Comparison of ENCODE assay signal across 25 cellular contexts in the genomic region with DNA sequence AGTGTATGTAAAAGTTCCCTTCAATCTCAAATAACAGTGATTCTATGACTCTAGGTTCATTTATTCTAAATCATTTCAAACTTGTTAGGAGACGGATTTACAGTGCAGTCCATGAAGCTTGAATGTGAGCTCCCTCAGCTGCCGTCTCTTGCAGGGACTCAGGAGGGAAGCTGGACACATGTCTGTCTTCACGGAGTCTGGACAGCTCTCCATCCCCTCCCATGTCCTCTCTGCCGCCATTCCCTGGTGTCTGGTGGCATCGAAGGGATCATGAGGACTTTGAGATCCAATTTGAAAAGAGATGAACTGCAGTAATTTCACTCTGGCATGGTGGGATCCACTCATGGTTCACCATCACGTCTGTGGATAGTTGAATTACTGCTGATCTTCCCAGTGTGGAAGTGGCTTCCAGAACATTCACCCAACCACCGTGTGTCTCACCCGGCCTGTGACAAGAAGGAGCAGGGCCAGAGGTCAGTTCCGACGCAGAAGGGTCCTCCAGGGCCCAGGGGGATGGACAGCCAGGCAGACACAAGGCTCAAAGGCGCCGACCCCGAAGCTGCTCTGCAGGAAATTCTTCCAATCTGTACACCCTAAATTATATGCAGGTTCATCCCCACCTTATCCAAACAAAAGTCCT.
DNase-seq lines count a peak whose midpoint lies in the region; ATAC-seq and TF ChIP-seq lines count a peak whose summit lies in the region.
"Had no signal": no experiment of that assay in that cellular context is flagged by ENCODE, and none has a peak within 500 bp of the region (broad histone marks: within the 10 kb centered on the region; RNA-seq: fewer than 3 reads in every experiment).

No MANE protein-coding gene starts in this region.

- no peaks in the 10 kb centered on the region for H3K36me3 Mint-ChIP-seq in activated T-cell treated with anti-CD3 and anti-CD28 coated beads, Interleukin-2, amount 50 U/mL, for 24 hours (ENCODE audit: low read depth)
- no peaks in the 10 kb centered on the region for H3K36me3 Mint-ChIP-seq in CD4-positive, alpha-beta T cell (ENCODE audit: low read depth)
- no peaks in the 10 kb centered on the region for H3K36me3 Mint-ChIP-seq in activated T-helper 17 cell treated with anti-CD3 and anti-CD28 coated beads, Interleukin-2, amount 50 U/mL, for 72 hours (ENCODE audit: low read depth)
- no peaks in the 10 kb centered on the region for H3K36me3 Mint-ChIP-seq in naive thymus-derived CD8-positive, alpha-beta T cell

- peaks cover 18% of the 10 kb centered on the region for H3K4me1 Mint-ChIP-seq in activated T-cell treated with anti-CD3 and anti-CD28 coated beads, Interleukin-2, amount 50 U/mL, for 24 hours (ENCODE audit: low read depth)
- H3K4me1 Mint-ChIP-seq in CD4-positive, alpha-beta T cell (ENCODE audit: low read depth) = peaks cover 11% of the 10 kb centered on the region
- H3K4me1 Mint-ChIP-seq in activated T-helper 17 cell treated with anti-CD3 and anti-CD28 coated beads, Interleukin-2, amount 50 U/mL, for 72 hours = peaks cover 7% of the 10 kb centered on the region
- H3K4me1 Mint-ChIP-seq in naive thymus-derived CD8-positive, alpha-beta T cell = peaks cover 5 to 13% (median 10%) of the 10 kb centered on the region in 4 donors

- H3K27ac Mint-ChIP-seq in activated T-cell treated with anti-CD3 and anti-CD28 coated beads, Interleukin-2, amount 50 U/mL, for 24 hours = peak overlapping the region; percentile 68
- peak overlapping the region; percentile 89 for H3K27ac Mint-ChIP-seq in CD4-positive, alpha-beta T cell
- peak overlapping the region; percentile 86 for H3K27ac Mint-ChIP-seq in activated T-helper 17 cell treated with anti-CD3 and anti-CD28 coated beads, Interleukin-2, amount 50 U/mL, for 72 hours
- H3K27ac Mint-ChIP-seq in naive thymus-derived CD8-positive, alpha-beta T cell = peak overlapping the region; percentile 84 to 98 (median 93)

- WGBS in heart left ventricle, 4 donors = 87 to 91% (median 88%) methylated on average over 13 of the region's 13 CpGs

- CTCF ChIA-PET in CD4-positive, alpha-beta T cell (lab: Charles Lee) = no interaction called here

- H3K36me3 ChIP-seq in heart left ventricle = no peaks in the 10 kb centered on the region
- H3K36me3 ChIP-seq: ascending aorta, cardiac muscle cell, left ventricle myocardium inferior, neutrophil, right lobe of liver, SJCRH30, transverse colon had no signal

- H3K4me3 ChIP-seq in heart left ventricle = no peak overlapping the region
- H3K4me3 ChIP-seq: cardiac muscle cell, K562, SJCRH30, transverse colon had no signal

- H3K9me3 Mint-ChIP-seq in activated T-cell treated with anti-CD3 and anti-CD28 coated beads, Interleukin-2, amount 50 U/mL, for 24 hours = no peaks in the 10 kb centered on the region
- H3K9me3 Mint-ChIP-seq in CD4-positive, alpha-beta T cell = no peaks in the 10 kb centered on the region
- H3K9me3 Mint-ChIP-seq in activated T-helper 17 cell treated with anti-CD3 and anti-CD28 coated beads, Interleukin-2, amount 50 U/mL, for 72 hours = no peaks in the 10 kb centered on the region
- peaks cover 0 to 3% (median 0%) of the 10 kb centered on the region in 9 donors for H3K9me3 Mint-ChIP-seq in naive thymus-derived CD8-positive, alpha-beta T cell

- ATAC-seq in CD4-positive, alpha-beta T cell (ENCODE audit: poor library complexity) = no peak
- no peak for ATAC-seq in activated T-helper 17 cell treated with anti-CD3 and anti-CD28 coated beads, Interleukin-2, amount 50 U/mL, for 72 hours (replicated peaks)
- no peak for ATAC-seq in naive thymus-derived CD8-positive, alpha-beta T cell
- ATAC-seq in heart left ventricle = no peak
- ATAC-seq: K562 had no signal

- no peak for TF ChIP-seq CTCF in CD4-positive, alpha-beta T cell (IDR thresholded peaks at IDR 0.05)
- TF ChIP-seq CTCF in heart left ventricle (IDR thresholded peaks at IDR 0.05) = no peak

- peak overlapping the region; percentile 14 for H3K27ac ChIP-seq in CD4-positive, alpha-beta T cell (ENCODE audit: low read depth, low read length)
- peak overlapping the region in 1 of 12 donors; percentile 27 for H3K27ac ChIP-seq in heart left ventricle
- H3K27ac ChIP-seq: ascending aorta, cardiac muscle cell, left ventricle myocardium inferior, neutrophil, right lobe of liver, SJCRH30, transverse colon had no signal

- H3K27me3 ChIP-seq in CD4-positive, alpha-beta T cell (ENCODE audit: control insufficient read depth, insufficient read depth, low read length) = no peaks in the 10 kb centered on the region
- H3K27me3 ChIP-seq in heart left ventricle = peaks cover 0 to 22% (median 4%) of the 10 kb centered on the region in 9 donors
- H3K27me3 ChIP-seq: ascending aorta, right lobe of liver, transverse colon had no signal

- intact Hi-C loops in CD4-positive, alpha-beta T cell (cut with DNase I, micrococcal nuclease) = loop anchor here (1.0 kb wide), 1 partner anchor 513 kb away; no protein-coding TSS in a partner anchor
- intact Hi-C loops in heart left ventricle (cut with DNase I) = loop anchor here (1.0 to 10.0 kb wide), 12 partner anchors 239 to 731 kb away; no protein-coding TSS in a partner anchor

- TF ChIP-seq POLR2A in heart left ventricle (IDR thresholded peaks at IDR 0.05) = no peak

- POLR2A ChIA-PET in CD4-positive, alpha-beta T cell (lab: Charles Lee) = no interaction called here
- POLR2A ChIA-PET in naive thymus-derived CD8-positive, alpha-beta T cell (lab: Charles Lee) = no interaction called here

- DNase-seq in activated T-cell treated with anti-CD3 and anti-CD28 coated beads, Interleukin-2, amount 50 U/mL, for 24 hours = no peak
- no peak for DNase-seq in activated T-cell treated with anti-CD3 and anti-CD28 coated beads for 4 hours
- DNase-seq in CD4-positive, alpha-beta T cell = no peak
- no peak for DNase-seq in naive thymus-derived CD8-positive, alpha-beta T cell
- no peak for DNase-seq in NCI-H1694 treated with DMSO at 0.1 percent for 48 hours (lab: John Stamatoyannopoulos, UW)
- no peak for DNase-seq in NOMO-1 treated with DMSO at 0.1 percent for 48 hours (lab: John Stamatoyannopoulos, UW; ENCODE audit: unreplicated experiment)
- DNase-seq in heart left ventricle = no peak
- DNase-seq: activated CD8-positive, alpha-beta memory T cell treated with anti-CD3 and anti-CD28 coated beads for 24 hours; cortex of kidney; H7; left ventricle myocardium inferior; mesenchymal stem cell; NCI-H1092; NCI-H1694; NCI-H446; NCI-H82; right lobe of liver; SJCRH30; stimulated activated CD4-positive, alpha-beta T cell treated with anti-CD3 and anti-CD28 coated beads, Interleukin-4, amount 100 ng/mL, for 1 hour; transverse colon had no signal

- no peaks in the 10 kb centered on the region for H3K9me3 ChIP-seq in CD4-positive, alpha-beta T cell (ENCODE audit: control insufficient read depth, low read length)
- H3K9me3 ChIP-seq in heart left ventricle = no peaks in the 10 kb centered on the region
- H3K9me3 ChIP-seq: ascending aorta, left ventricle myocardium inferior, neutrophil, right lobe of liver, SJCRH30, transverse colon had no signal

- no peak overlapping the region for H3K4me3 Mint-ChIP-seq in activated T-cell treated with anti-CD3 and anti-CD28 coated beads, Interleukin-2, amount 50 U/mL, for 24 hours
- H3K4me3 Mint-ChIP-seq in CD4-positive, alpha-beta T cell = peak overlapping the region; percentile 88
- peak overlapping the region; percentile 79 for H3K4me3 Mint-ChIP-seq in activated T-helper 17 cell treated with anti-CD3 and anti-CD28 coated beads, Interleukin-2, amount 50 U/mL, for 72 hours
- peak overlapping the region; percentile 86 to 94 (median 90) for H3K4me3 Mint-ChIP-seq in naive thymus-derived CD8-positive, alpha-beta T cell

- peaks cover 0 to 10% (median 0%) of the 10 kb centered on the region in 12 donors for H3K4me1 ChIP-seq in heart left ventricle
- H3K4me1 ChIP-seq: ascending aorta, right lobe of liver, SJCRH30, transverse colon had no signal

- H3K27me3 Mint-ChIP-seq in activated T-cell treated with anti-CD3 and anti-CD28 coated beads, Interleukin-2, amount 50 U/mL, for 24 hours = no peaks in the 10 kb centered on the region
- no peaks in the 10 kb centered on the region for H3K27me3 Mint-ChIP-seq in CD4-positive, alpha-beta T cell
- no peaks in the 10 kb centered on the region for H3K27me3 Mint-ChIP-seq in activated T-helper 17 cell treated with anti-CD3 and anti-CD28 coated beads, Interleukin-2, amount 50 U/mL, for 72 hours
- peaks cover 0 to 4% (median 2%) of the 10 kb centered on the region in 5 donors for H3K27me3 Mint-ChIP-seq in naive thymus-derived CD8-positive, alpha-beta T cell
